In genomic region chr12:65122661-65123060, GRCh38 we compare ENCODE assay signal across 2 cellular contexts.
TF ChIP-seq lines count a peak whose summit lies in the region.

No MANE protein-coding gene starts in this region.

TF ChIP-seq in HEK293, 187 proteins besides CTCF, POLR2A, EP300 and RAD21:
- TF ChIP-seq, protein P1, sequence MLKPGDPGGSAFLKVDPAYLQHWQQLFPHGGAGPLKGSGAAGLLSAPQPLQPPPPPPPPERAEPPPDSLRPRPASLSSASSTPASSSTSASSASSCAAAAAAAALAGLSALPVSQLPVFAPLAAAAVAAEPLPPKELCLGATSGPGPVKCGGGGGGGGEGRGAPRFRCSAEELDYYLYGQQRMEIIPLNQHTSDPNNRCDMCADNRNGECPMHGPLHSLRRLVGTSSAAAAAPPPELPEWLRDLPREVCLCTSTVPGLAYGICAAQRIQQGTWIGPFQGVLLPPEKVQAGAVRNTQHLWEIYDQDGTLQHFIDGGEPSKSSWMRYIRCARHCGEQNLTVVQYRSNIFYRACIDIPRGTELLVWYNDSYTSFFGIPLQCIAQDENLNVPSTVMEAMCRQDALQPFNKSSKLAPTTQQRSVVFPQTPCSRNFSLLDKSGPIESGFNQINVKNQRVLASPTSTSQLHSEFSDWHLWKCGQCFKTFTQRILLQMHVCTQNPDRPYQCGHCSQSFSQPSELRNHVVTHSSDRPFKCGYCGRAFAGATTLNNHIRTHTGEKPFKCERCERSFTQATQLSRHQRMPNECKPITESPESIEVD (tag by site-specific recombination; IDR thresholded peaks at IDR 0.05) = peak; percentile 53; the same call in 1 of the 2 replicates
- TF ChIP-seq KLF1 (tag by site-specific recombination; IDR thresholded peaks at IDR 0.05) (peak; percentile 42; the same call in 1 of the 2 replicates), ZNF624 (tag by site-specific recombination; IDR thresholded peaks at IDR 0.05) (no peak), HOXC10 (CRISPR knock-in tag; IDR thresholded peaks at IDR 0.05) (no peak), ZNF350 (tag by site-specific recombination; IDR thresholded peaks at IDR 0.05) (peak; percentile 35; the same call in 1 of the 2 replicates), SCRT1 (tag by site-specific recombination; IDR thresholded peaks at IDR 0.05; ENCODE audit: borderline replicate concordance) (no peak), ZNF362 (tag by site-specific recombination; IDR thresholded peaks at IDR 0.05) (no peak), ZNF747 (tag by site-specific recombination; IDR thresholded peaks at IDR 0.05) (no peak), ZNF335 (tag by site-specific recombination; conservative IDR thresholded peaks at IDR 0.05) (0 out of 2 replicates have a peak, but pooled peaks have one; percentile 9), ZBTB8A (tag by site-specific recombination; IDR thresholded peaks at IDR 0.05) (no peak), ZNF148 (tag by site-specific recombination; IDR thresholded peaks at IDR 0.05; ENCODE audit: borderline replicate concordance) (no peak)

TF ChIP-seq in SK-N-SH, 30 proteins besides CTCF, POLR2A, EP300 and RAD21 (continued from another document):
- TF ChIP-seq, protein P2, sequence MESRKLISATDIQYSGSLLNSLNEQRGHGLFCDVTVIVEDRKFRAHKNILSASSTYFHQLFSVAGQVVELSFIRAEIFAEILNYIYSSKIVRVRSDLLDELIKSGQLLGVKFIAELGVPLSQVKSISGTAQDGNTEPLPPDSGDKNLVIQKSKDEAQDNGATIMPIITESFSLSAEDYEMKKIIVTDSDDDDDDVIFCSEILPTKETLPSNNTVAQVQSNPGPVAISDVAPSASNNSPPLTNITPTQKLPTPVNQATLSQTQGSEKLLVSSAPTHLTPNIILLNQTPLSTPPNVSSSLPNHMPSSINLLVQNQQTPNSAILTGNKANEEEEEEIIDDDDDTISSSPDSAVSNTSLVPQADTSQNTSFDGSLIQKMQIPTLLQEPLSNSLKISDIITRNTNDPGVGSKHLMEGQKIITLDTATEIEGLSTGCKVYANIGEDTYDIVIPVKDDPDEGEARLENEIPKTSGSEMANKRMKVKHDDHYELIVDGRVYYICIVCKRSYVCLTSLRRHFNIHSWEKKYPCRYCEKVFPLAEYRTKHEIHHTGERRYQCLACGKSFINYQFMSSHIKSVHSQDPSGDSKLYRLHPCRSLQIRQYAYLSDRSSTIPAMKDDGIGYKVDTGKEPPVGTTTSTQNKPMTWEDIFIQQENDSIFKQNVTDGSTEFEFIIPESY (IDR thresholded peaks at IDR 0.05; ENCODE audit: borderline replicate concordance, low read depth) = no peak
- no peak for TF ChIP-seq TEAD4 (IDR thresholded peaks at IDR 0.05; ENCODE audit: borderline replicate concordance, insufficient read depth)
- TF ChIP-seq MEF2A (IDR thresholded peaks at IDR 0.05; ENCODE audit: borderline replicate concordance, low read depth) = no peak
- TF ChIP-seq, protein P3, sequence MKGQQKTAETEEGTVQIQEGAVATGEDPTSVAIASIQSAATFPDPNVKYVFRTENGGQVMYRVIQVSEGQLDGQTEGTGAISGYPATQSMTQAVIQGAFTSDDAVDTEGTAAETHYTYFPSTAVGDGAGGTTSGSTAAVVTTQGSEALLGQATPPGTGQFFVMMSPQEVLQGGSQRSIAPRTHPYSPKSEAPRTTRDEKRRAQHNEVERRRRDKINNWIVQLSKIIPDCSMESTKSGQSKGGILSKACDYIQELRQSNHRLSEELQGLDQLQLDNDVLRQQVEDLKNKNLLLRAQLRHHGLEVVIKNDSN (IDR thresholded peaks at IDR 0.05; ENCODE audit: borderline replicate concordance, low read depth) = no peak
- TF ChIP-seq NRF1 (IDR thresholded peaks at IDR 0.05; ENCODE audit: low read depth, low read length) = no peak
- no peak for TF ChIP-seq EZH2phosphoT487 (IDR thresholded peaks at IDR 0.05; ENCODE audit: borderline replicate concordance, low read depth)
- TF ChIP-seq SMC3 (IDR thresholded peaks at IDR 0.05; ENCODE audit: low read depth, low read length) = no peak
- no peak for TF ChIP-seq RCOR1 (IDR thresholded peaks at IDR 0.05; ENCODE audit: low read length)
- TF ChIP-seq MXI1 (IDR thresholded peaks at IDR 0.05; ENCODE audit: low read depth, low read length) = no peak
- no peak for TF ChIP-seq ELF1 (IDR thresholded peaks at IDR 0.05)
- no peak for TF ChIP-seq FOXM1 (IDR thresholded peaks at IDR 0.05; ENCODE audit: low read depth)
